13 cellular contexts compared by ENCODE assay signal in the genomic region with DNA sequence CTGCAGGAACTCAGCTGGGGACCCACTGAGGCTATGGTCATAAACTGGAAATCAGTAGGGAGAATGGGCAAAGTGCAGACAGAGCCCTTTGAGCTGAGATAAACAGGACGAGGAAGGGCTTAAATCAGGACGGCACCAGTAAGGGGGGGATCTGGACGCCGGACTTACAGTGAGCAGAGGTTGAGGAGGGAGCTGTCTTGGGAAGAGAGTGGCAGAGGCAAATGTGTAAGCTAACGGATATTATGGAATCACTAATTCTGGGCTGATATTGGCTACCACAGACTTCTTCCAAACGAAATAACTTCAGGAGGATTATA. TPM values are rescaled to one million over a fixed set of nuclear protein-coding genes. Genes with fewer than 3 reads are reported as not detected.
A peak's percentile ranks its signal among the peaks of the same experiment; 100 is the strongest.
DNase-seq lines count a peak whose midpoint lies in the region; ATAC-seq, FAIRE-seq and TF ChIP-seq lines count a peak whose summit lies in the region.
"Had no signal": no experiment of that assay in that cellular context is flagged by ENCODE, and none has a peak within 500 bp of the region (broad histone marks: within the 10 kb centered on the region; RNA-seq: fewer than 3 reads in every experiment).

No MANE protein-coding gene starts in this region.

- no peak overlapping the region for H3K27ac ChIP-seq in GM23338 (ENCODE audit: low read depth)
- H3K27ac ChIP-seq in kidney (ENCODE audit: low read depth in 2 of 2, low read length in 2 of 2) = peak overlapping the region; percentile 74 to 81
- no peak overlapping the region for H3K27ac ChIP-seq in MM.1S (ENCODE audit: low read length)

- intact Hi-C loops in dendritic cell treated with granulocyte-macrophage colony-stimulating factor and Interleukin-4, amounts not matched to agents 40 ng/mL and 50 ng/mL, for 4 days (cut with micrococcal nuclease) = loop anchor here (10.0 kb wide), 1 partner anchor 48 kb away; no protein-coding TSS in a partner anchor
- intact Hi-C loops in kidney (cut with DNase I) = no loop called here

- no peak for TF ChIP-seq CTCF in GM23338 (conservative IDR thresholded peaks at IDR 0.05; ENCODE audit: low read depth in 2 of 2)
- no peak for TF ChIP-seq CTCF in kidney (IDR thresholded peaks at IDR 0.05; ENCODE audit: borderline replicate concordance, extremely low read depth, insufficient read depth)
- no peak for TF ChIP-seq CTCF in retinal pigment epithelial cell (conservative IDR thresholded peaks at IDR 0.05; ENCODE audit: low read depth, low read length)
- no peak for TF ChIP-seq CTCF in MM.1S (IDR thresholded peaks at IDR 0.05; ENCODE audit: low read length)

- H3F3A ChIP-seq in GM23338 (replicated peaks; ENCODE audit: low read depth) (0 out of 2 replicates have a peak, but pooled peaks cover 3% of the 10 kb centered on the region), MM.1S (ENCODE audit: insufficient read depth, low read length) (no peaks in the 10 kb centered on the region)

- DNase-seq in GM23338 (ENCODE audit: low spot score) (peak; percentile 25), kidney (no peak), retinal pigment epithelial cell (ENCODE audit: low read depth) (no peak), MM.1S (no peak), NOMO-1 treated with dmso at 0.1 percent for 144 hours (lab: John Stamatoyannopoulos, UW; ENCODE audit: unreplicated experiment) (no peak), NCI-H345 (lab: John Stamatoyannopoulos, UW) (no peak)
- DNase-seq: activated CD4-positive, CD25-positive, alpha-beta regulatory T cell treated with anti-CD3 and anti-CD28 coated beads, Interleukin-2, amount 50 U/mL, for 72 hours; NCI-H226 had no signal

- H3K9me3 ChIP-seq in kidney (ENCODE audit: control insufficient read depth in 1 of 2, low read length in 2 of 2) (no peaks in the 10 kb centered on the region), MM.1S (replicated peaks; ENCODE audit: insufficient read depth, low read length) (no peaks in the 10 kb centered on the region)

- H3K4me2 ChIP-seq in GM23338 = peak overlapping the region; percentile 98
- H3K4me2 ChIP-seq in MM.1S (ENCODE audit: low read depth, low read length) = no peak overlapping the region

- H3K36me3 Mint-ChIP-seq in GM23338 (ENCODE audit: low read depth) = peaks cover 3% of the 10 kb centered on the region; the same call in 2 of the 3 replicates
- peaks cover 6% of the 10 kb centered on the region for H3K36me3 Mint-ChIP-seq in dendritic cell treated with granulocyte-macrophage colony-stimulating factor and Interleukin-4, amounts not matched to agents 40 ng/mL and 50 ng/mL, for 4 days (ENCODE audit: low read depth)

- peaks cover 28% of the 10 kb centered on the region for H3K27me3 Mint-ChIP-seq in GM23338 (ENCODE audit: insufficient read depth, low read depth, poor library complexity)
- peaks cover 22% of the 10 kb centered on the region for H3K27me3 Mint-ChIP-seq in dendritic cell treated with granulocyte-macrophage colony-stimulating factor and Interleukin-4, amounts not matched to agents 40 ng/mL and 50 ng/mL, for 4 days

- H3K9me3 Mint-ChIP-seq in GM23338 = peaks cover 5% of the 10 kb centered on the region
- H3K9me3 Mint-ChIP-seq in dendritic cell treated with granulocyte-macrophage colony-stimulating factor and Interleukin-4, amounts not matched to agents 40 ng/mL and 50 ng/mL, for 4 days = peaks cover 8% of the 10 kb centered on the region

- peaks cover 5% of the 10 kb centered on the region for H4K20me1 ChIP-seq in GM23338 (replicated peaks; ENCODE audit: insufficient read depth)
- no peaks in the 10 kb centered on the region for H4K20me1 ChIP-seq in MM.1S (ENCODE audit: insufficient read depth, low read length)

- H3K79me2 ChIP-seq in GM23338 (replicated peaks; ENCODE audit: insufficient read depth) = no peaks in the 10 kb centered on the region
- no peaks in the 10 kb centered on the region for H3K79me2 ChIP-seq in MM.1S (ENCODE audit: low read length)

- ATAC-seq in GM23338 (peak; percentile 31), HG02973 (IDR thresholded peaks at IDR 0.05; ENCODE audit: unreplicated experiment) (no peak)

- peak overlapping the region; percentile 81 for H3K4me3 Mint-ChIP-seq in GM23338
- peak overlapping the region; percentile 59 for H3K4me3 Mint-ChIP-seq in dendritic cell treated with granulocyte-macrophage colony-stimulating factor and Interleukin-4, amounts not matched to agents 40 ng/mL and 50 ng/mL, for 4 days

- H3K9me2 ChIP-seq in GM23338 (ENCODE audit: insufficient read depth) (no peaks in the 10 kb centered on the region), MM.1S (replicated peaks; ENCODE audit: insufficient read depth, low read length) (no peaks in the 10 kb centered on the region)

- H3K36me3 ChIP-seq in GM23338 (ENCODE audit: insufficient read depth) = no peaks in the 10 kb centered on the region
- H3K36me3 ChIP-seq in kidney (ENCODE audit: control insufficient read depth in 1 of 2, insufficient read depth in 2 of 2, low read length in 2 of 2) = no peaks in the 10 kb centered on the region
- no peaks in the 10 kb centered on the region for H3K36me3 ChIP-seq in MM.1S (replicated peaks; ENCODE audit: insufficient read depth, low read length)

- H3K4me1 ChIP-seq in GM23338 (ENCODE audit: insufficient read depth) (no peaks in the 10 kb centered on the region), kidney (ENCODE audit: control insufficient read depth in 1 of 2, insufficient read depth in 1 of 2, low read depth in 1 of 2, low read length in 2 of 2) (peaks cover 8 to 14% of the 10 kb centered on the region in 2 donors), MM.1S (ENCODE audit: low read length) (no peaks in the 10 kb centered on the region)

- H3K4me1 Mint-ChIP-seq in GM23338 = peaks cover 13% of the 10 kb centered on the region
- peaks cover 28% of the 10 kb centered on the region for H3K4me1 Mint-ChIP-seq in dendritic cell treated with granulocyte-macrophage colony-stimulating factor and Interleukin-4, amounts not matched to agents 40 ng/mL and 50 ng/mL, for 4 days (ENCODE audit: low read depth)

- H3K4me3 ChIP-seq in GM23338 (peak overlapping the region; percentile 81), kidney (ENCODE audit: low read length in 2 of 2) (peak overlapping the region; percentile 85 to 90), retinal pigment epithelial cell (ENCODE audit: low read length) (peak overlapping the region; percentile 76), MM.1S (ENCODE audit: low read length) (no peak overlapping the region)

- H3K27me3 ChIP-seq in GM23338 (ENCODE audit: insufficient read depth) (peaks cover 55% of the 10 kb centered on the region), MM.1S (replicated peaks; ENCODE audit: insufficient read depth, low read length) (no peaks in the 10 kb centered on the region)

- H2AFZ ChIP-seq in GM23338 (peak overlapping the region; percentile 97), MM.1S (ENCODE audit: low read length) (no peak overlapping the region)

- H3K27ac Mint-ChIP-seq in GM23338 = no peak overlapping the region
- H3K27ac Mint-ChIP-seq in dendritic cell treated with granulocyte-macrophage colony-stimulating factor and Interleukin-4, amounts not matched to agents 40 ng/mL and 50 ng/mL, for 4 days = peak overlapping the region; percentile 85

- peak overlapping the region; percentile 79 to 81 for H3K9ac ChIP-seq in kidney (ENCODE audit: low read length in 2 of 2)
- no peak overlapping the region for H3K9ac ChIP-seq in MM.1S (ENCODE audit: low read length)

- no peak for FAIRE-seq in kidney (lab: Jason Lieb, UNC)
- FAIRE-seq: colon, urothelium cell line had no signal

TF ChIP-seq in GM23338, 12 proteins besides CTCF, POLR2A, EP300 and RAD21:
- TF ChIP-seq POLR2AphosphoS5 (IDR thresholded peaks at IDR 0.05; ENCODE audit: low read depth) (no peak), EZH2 (IDR thresholded peaks at IDR 0.05; ENCODE audit: low read depth, unreplicated experiment) (peak; percentile 8), EZH2phosphoT487 (IDR thresholded peaks at IDR 0.05; ENCODE audit: unreplicated experiment) (no peak), JUNB (IDR thresholded peaks at IDR 0.05; ENCODE audit: unreplicated experiment) (no peak)

RNA-seq across cellular contexts. Expression of a gene that starts 0.5 kb away (rescaled TPM):
- 4.2 and 6.9 TPM in 2 replicates for total RNA-seq in GM23338 (2014; rRNA removed; shearing (Covaris generic))
- polyA plus RNA-seq in GM23338 (2016; fragmentation: Nextera tagmentation; extraction: Ambion mirVana) (2.0 and 2.2 TPM in 2 replicates), kidney (ENCODE audit: insufficient read depth, low read depth, low replicate concordance) (43.3 TPM)
- total RNA-seq in kidney = 18.5 TPM

RNA-seq across cellular contexts. Expression of a gene that starts 49.1 kb away (rescaled TPM):
- not detected in 2 replicates for total RNA-seq in GM23338 (2014; rRNA removed; shearing (Covaris generic))
- polyA plus RNA-seq in GM23338 (2016; fragmentation: Nextera tagmentation; extraction: Ambion mirVana) = not detected in 2 replicates
- not detected for total RNA-seq in kidney
- not detected for polyA plus RNA-seq in kidney (ENCODE audit: insufficient read depth, low read depth, low replicate concordance)
- total RNA-seq: renal cortical epithelial cell had no signal

Comparison
In these comparisons a context has a peak if more than half of its experiments do, and no peak if none do; other contexts are left out.
1. H3K27ac ChIP-seq: peak in kidney (2 of 2); none in GM23338 (single experiment) and MM.1S (single experiment).